ENCODE assay signal across 8 cellular contexts in genomic region chr10:69179089-69179742, GRCh38. TPM values are rescaled to one million over a fixed set of nuclear protein-coding genes. Genes with fewer than 3 reads are reported as not detected.
A peak's percentile ranks its signal among the peaks of the same experiment; 100 is the strongest.
DNase-seq lines count a peak whose midpoint lies in the region; ATAC-seq and TF ChIP-seq lines count a peak whose summit lies in the region.

No MANE protein-coding gene starts in this region.

- H3K4me1 ChIP-seq in cardiac muscle cell (ENCODE audit: low read depth) (peaks cover 8% of the 10 kb centered on the region), right lobe of liver (peaks cover 0 to 15% (median 4%) of the 10 kb centered on the region in 4 donors)

- POLR2A ChIA-PET in MCF 10A (lab: Yijun Ruan, JAX) = interaction anchor here (0.6 to 2.0 kb wide), 17 partner anchors 9 to 308 kb away, joined by 3 to 15 read pairs (median 4); partner anchors contain the start of gene DDX21

- 30% methylated on average over 19 of the region's 21 CpGs for WGBS in right lobe of liver (ENCODE audit: insufficient coverage, low coverage, low lambda C conversion rate, missing lambda C conversion rate)

- H3K27ac ChIP-seq in cardiac muscle cell (peak overlapping the region; percentile 97), right lobe of liver (peak overlapping the region in 2 of 3 donors; percentile 98)

- DNase-seq in cardiac muscle cell (ENCODE audit: low read depth in 1 of 2, low spot score in 1 of 2) (no peak), Right ventricle myocardium inferior (ENCODE audit: missing footprints) (no peak), T-helper 17 cell (peak in 2 of 3 donors; percentile 20 to 24), MCF 10A (ENCODE audit: unreplicated experiment) (no peak), right lobe of liver (no peak)
- DNase-seq in stimulated activated naive CD8-positive, alpha-beta T cell treated with anti-CD3 and anti-CD28 coated beads, Interleukin-15, amount 100 ng/mL, for 72 hours = peak in 1 of 2 donors; percentile 30

- TF ChIP-seq POLR2A in right lobe of liver (IDR thresholded peaks at IDR 0.05) = no peak

- H3K4me3 ChIP-seq in cardiac muscle cell = peak overlapping the region; percentile 54
- H3K4me3 ChIP-seq in right lobe of liver = peak overlapping the region; percentile 87 to 100 (median 96)

- H3K27me3 ChIP-seq in cardiac muscle cell = no peaks in the 10 kb centered on the region
- no peaks in the 10 kb centered on the region for H3K27me3 ChIP-seq in right lobe of liver

- no peaks in the 10 kb centered on the region for H3K9me3 Mint-ChIP-seq in MCF 10A (ENCODE audit: unreplicated experiment)
- H3K9me3 Mint-ChIP-seq in stimulated activated naive CD8-positive, alpha-beta T cell treated with anti-CD3 and anti-CD28 coated beads, Interleukin-15, amount 100 ng/mL, for 72 hours = no peaks in the 10 kb centered on the region

- H3K4me1 Mint-ChIP-seq in T-helper 17 cell (peaks cover 32% of the 10 kb centered on the region), MCF 10A (ENCODE audit: insufficient read depth, unreplicated experiment) (peaks cover 28% of the 10 kb centered on the region)
- peaks cover 36% of the 10 kb centered on the region for H3K4me1 Mint-ChIP-seq in stimulated activated naive CD8-positive, alpha-beta T cell treated with anti-CD3 and anti-CD28 coated beads, Interleukin-15, amount 100 ng/mL, for 72 hours

- BruUV-seq in MCF 10A (replicated peaks; lab: Mats Ljungman, UMichigan) = TSS peak; percentile 95

- H3K4me3 Mint-ChIP-seq in T-helper 17 cell (peak overlapping the region; percentile 96), MCF 10A (ENCODE audit: unreplicated experiment) (peak overlapping the region; percentile 92)
- H3K4me3 Mint-ChIP-seq in stimulated activated naive CD8-positive, alpha-beta T cell treated with anti-CD3 and anti-CD28 coated beads, Interleukin-15, amount 100 ng/mL, for 72 hours = peak overlapping the region; percentile 89 to 98

- H3K36me3 Mint-ChIP-seq in T-helper 17 cell (ENCODE audit: low read depth) = peaks cover 7% of the 10 kb centered on the region
- peaks cover 15% of the 10 kb centered on the region for H3K36me3 Mint-ChIP-seq in MCF 10A (ENCODE audit: insufficient read depth, unreplicated experiment)

- H3K27ac Mint-ChIP-seq in T-helper 17 cell = peak overlapping the region; percentile 99
- peak overlapping the region; percentile 100 for H3K27ac Mint-ChIP-seq in MCF 10A (ENCODE audit: low read depth, unreplicated experiment)
- peak overlapping the region; percentile 100 for H3K27ac Mint-ChIP-seq in stimulated activated naive CD8-positive, alpha-beta T cell treated with anti-CD3 and anti-CD28 coated beads, Interleukin-15, amount 100 ng/mL, for 72 hours

- H3K36me3 ChIP-seq in cardiac muscle cell (no peaks in the 10 kb centered on the region), right lobe of liver (no peaks in the 10 kb centered on the region)

- intact Hi-C loops in Right ventricle myocardium inferior (cut with DNase I) (loop anchor here (10.0 kb wide), 1 partner anchor 654 kb away; the partner anchor contains the start of gene SLC25A16), MCF 10A (cut with micrococcal nuclease) (no loop called here), right lobe of liver (cut with DNase I) (no loop called here)

- no peaks in the 10 kb centered on the region for H3K9me3 ChIP-seq in cardiac muscle cell (ENCODE audit: low read depth)
- H3K9me3 ChIP-seq in T-helper 17 cell (ENCODE audit: control insufficient read depth, low read length, poor library complexity, severe bottlenecking) = no peaks in the 10 kb centered on the region
- no peaks in the 10 kb centered on the region for H3K9me3 ChIP-seq in right lobe of liver

- TF ChIP-seq CTCF in cardiac muscle cell (IDR thresholded peaks at IDR 0.05; ENCODE audit: low read depth, low read length) (no peak), MCF 10A (IDR thresholded peaks at IDR 0.05; ENCODE audit: unreplicated experiment) (no peak), right lobe of liver (IDR thresholded peaks at IDR 0.05) (no peak)

- CTCF ChIA-PET in MCF 10A (lab: Yijun Ruan, JAX) = no interaction called here

- no peak for ATAC-seq in Right ventricle myocardium inferior
- ATAC-seq in HG03135 (IDR thresholded peaks at IDR 0.05; ENCODE audit: unreplicated experiment) = peak; percentile 25
- peak; percentile 69 for ATAC-seq in T-helper 17 cell
- peak; percentile 10 to 29 (median 12) for ATAC-seq in right lobe of liver
- ATAC-seq in stimulated activated naive CD8-positive, alpha-beta T cell treated with anti-CD3 and anti-CD28 coated beads, Interleukin-15, amount 100 ng/mL, for 72 hours = peak; percentile 62
- ATAC-seq in GM19397 (IDR thresholded peaks at IDR 0.05; ENCODE audit: unreplicated experiment) = no peak

- H3K27me3 Mint-ChIP-seq in T-helper 17 cell (no peaks in the 10 kb centered on the region), MCF 10A (ENCODE audit: insufficient read depth, unreplicated experiment) (no peaks in the 10 kb centered on the region)
- H3K27me3 Mint-ChIP-seq in stimulated activated naive CD8-positive, alpha-beta T cell treated with anti-CD3 and anti-CD28 coated beads, Interleukin-15, amount 100 ng/mL, for 72 hours = no peaks in the 10 kb centered on the region

RNA-seq across cellular contexts. Expression of gene SUPV3L1, which starts 0.8 kb away (rescaled TPM):
- 26.4 and 40.8 TPM in 2 replicates for total RNA-seq in cardiac muscle cell
- polyA plus RNA-seq in cardiac muscle cell = 31.9 and 32.1 TPM in 2 replicates
- 40.1 TPM for total RNA-seq in Right ventricle myocardium inferior
- 10 to 100 TPM; 42.2 to 64.1 TPM for total RNA-seq in T-helper 17 cell
- total RNA-seq in MCF 10A (2022) = 65.1 and 73.6 TPM in 2 replicates
- total RNA-seq in right lobe of liver = 10 to 100 TPM; 18.4 to 28.5 (median 22.6) TPM

RNA-seq across cellular contexts. Expression of gene HKDC1, which starts 40.9 kb away (rescaled TPM):
- total RNA-seq in cardiac muscle cell (not detected in 2 replicates), Right ventricle myocardium inferior (not detected), T-helper 17 cell (1 to 10 TPM; 1.7 to 8.2 TPM), MCF 10A (2022) (0.68 and 1.1 TPM in 2 replicates), right lobe of liver (10 to 100 TPM in 3 of 6 experiments, 1 to 10 TPM in 1, under 1 TPM in 2; 0.24 to 44.5 (median 20.1) TPM)
- polyA plus RNA-seq in cardiac muscle cell = not detected in 2 replicates

RNA-seq across cellular contexts. Expression of gene VPS26A, which starts 55.2 kb away (rescaled TPM):
- total RNA-seq in cardiac muscle cell (12.8 and 14.1 TPM in 2 replicates), Right ventricle myocardium inferior (32.5 TPM), T-helper 17 cell (10 to 100 TPM; 28.7 to 36.7 TPM), MCF 10A (2022) (63.7 and 80.9 TPM in 2 replicates), right lobe of liver (10 to 100 TPM; 13.3 to 24.7 (median 19.3) TPM)
- polyA plus RNA-seq in cardiac muscle cell = 53.9 and 54.0 TPM in 2 replicates

Comparison
In these comparisons a context has a peak if more than half of its experiments do, and no peak if none do; other contexts are left out.
1. DNase-seq: peak in T-helper 17 cell (2 of 3); none in cardiac muscle cell (0 of 2), Right ventricle myocardium inferior (single experiment), MCF 10A (single experiment) and right lobe of liver (0 of 3).
2. ATAC-seq: peak in HG03135 (single experiment), T-helper 17 cell (single experiment), right lobe of liver (4 of 4) and stimulated activated naive CD8-positive, alpha-beta T cell treated with anti-CD3 and anti-CD28 coated beads, Interleukin-15, amount 100 ng/mL, for 72 hours (single experiment); none in Right ventricle myocardium inferior (single experiment) and GM19397 (single experiment).
3. Peak in every context shown above with its lines, with median percentiles within 50 percentile points of each other: H3K27ac Mint-ChIP-seq and H3K4me3 Mint-ChIP-seq.